In genomic region chr1:38852780-38853179, GRCh38 we compare ENCODE assay signal across 21 cellular contexts. TPM values are rescaled to one million over a fixed set of nuclear protein-coding genes. Genes with fewer than 3 reads are reported as not detected.
DNase-seq lines count a peak whose midpoint lies in the region; ATAC-seq and TF ChIP-seq lines count a peak whose summit lies in the region.
"Had no signal": no experiment of that assay in that cellular context is flagged by ENCODE, and none has a peak within 500 bp of the region (broad histone marks: within the 10 kb centered on the region; RNA-seq: fewer than 3 reads in every experiment).

No MANE protein-coding gene starts in this region.

- 90 to 91% methylated on average over 4 of the region's 4 CpGs for WGBS in heart right ventricle, 2 donors

- H3K4me3 ChIP-seq in GM12865 (ENCODE audit: low read depth, low read length): no peak overlapping the region
- H3K4me3 ChIP-seq in heart right ventricle: no peak overlapping the region
- H3K4me3 ChIP-seq: BLaER1 treated with 17β-estradiol and CSF1 and Interleukin-3, amounts not matched to agents 10 nM and 100 nM; spleen; upper lobe of right lung had no signal

- intact Hi-C loops in heart right ventricle (cut with DNase I): loop anchor here in 1 of 10 donors (10.0 kb wide), 1 partner anchor 232 kb away; no protein-coding TSS in a partner anchor
- intact Hi-C loops in CD14-positive monocyte (cut with micrococcal nuclease): no loop called here

- peaks cover 19 to 25% of the 10 kb centered on the region in 2 donors for H3K4me1 Mint-ChIP-seq in effector memory CD8-positive, alpha-beta T cell (ENCODE audit: low read depth in 2 of 2)
- H3K4me1 Mint-ChIP-seq in CD14-positive monocyte: peaks cover 25% of the 10 kb centered on the region

- peak; percentile 22 for DNase-seq in activated CD4-positive, alpha-beta T cell treated with anti-CD3 and anti-CD28 coated beads for 48 hours
- no peak for DNase-seq in activated CD4-positive, alpha-beta T cell treated with anti-CD3 and anti-CD28 coated beads, Interleukin-2, amount 50 U/mL, for 4 hours
- DNase-seq in GM12865 (ENCODE audit: low read depth): peak; percentile 81
- no peak for DNase-seq in effector memory CD8-positive, alpha-beta T cell
- no peak for DNase-seq in heart right ventricle
- no peak for DNase-seq in CD14-positive monocyte (ENCODE audit: low spot score)
- DNase-seq: activated CD4-positive, CD25-positive, alpha-beta regulatory T cell treated with anti-CD3 and anti-CD28 coated beads, Interleukin-2, amount 50 U/mL, for 72 hours; aorta; GF-D8; HFFc6; NCI-H187; NCI-H524; spleen; stimulated activated naive CD4-positive, alpha-beta T cell treated with Interleukin-2 at 50 U/mL for 16 hours; upper lobe of right lung had no signal

- no peaks in the 10 kb centered on the region for H3K27me3 Mint-ChIP-seq in effector memory CD8-positive, alpha-beta T cell
- peaks cover 0 to 2% (median 0%) of the 10 kb centered on the region in 3 donors for H3K27me3 Mint-ChIP-seq in CD14-positive monocyte (ENCODE audit: low read depth in 3 of 3)

- no peaks in the 10 kb centered on the region for H3K9me3 ChIP-seq in heart right ventricle
- H3K9me3 ChIP-seq: BLaER1 treated with 17β-estradiol and CSF1 and Interleukin-3, amounts not matched to agents 10 nM and 100 nM; spleen; upper lobe of right lung had no signal

- peaks cover 60% of the 10 kb centered on the region for H3K36me3 Mint-ChIP-seq in effector memory CD8-positive, alpha-beta T cell (ENCODE audit: insufficient read depth)
- H3K36me3 Mint-ChIP-seq in CD14-positive monocyte: peaks cover 43 to 65% of the 10 kb centered on the region in 2 donors

- H3K4me1 ChIP-seq in heart right ventricle: peaks cover 0 to 35% (median 17%) of the 10 kb centered on the region in 9 donors

- H3K4me3 Mint-ChIP-seq in effector memory CD8-positive, alpha-beta T cell: no peak overlapping the region
- no peak overlapping the region for H3K4me3 Mint-ChIP-seq in CD14-positive monocyte
- H3K4me3 Mint-ChIP-seq: HFFc6 had no signal

- peaks cover 0 to 93% (median 20%) of the 10 kb centered on the region in 9 donors for H3K36me3 ChIP-seq in heart right ventricle

- no peaks in the 10 kb centered on the region for H3K27me3 ChIP-seq in heart right ventricle
- H3K27me3 ChIP-seq: BLaER1 treated with 17β-estradiol and CSF1 and Interleukin-3, amounts not matched to agents 10 nM and 100 nM; spleen; upper lobe of right lung had no signal

- no peaks in the 10 kb centered on the region for H3K9me3 Mint-ChIP-seq in effector memory CD8-positive, alpha-beta T cell
- H3K9me3 Mint-ChIP-seq in CD14-positive monocyte: no peaks in the 10 kb centered on the region
- H3K9me3 Mint-ChIP-seq: HFFc6 had no signal

- ATAC-seq in HG02884 (IDR thresholded peaks at IDR 0.05; ENCODE audit: unreplicated experiment) (peak; percentile 59), heart right ventricle (no peak), HG03439 (IDR thresholded peaks at IDR 0.05; ENCODE audit: unreplicated experiment) (no peak)
- no peak for ATAC-seq in effector memory CD8-positive, alpha-beta T cell (replicated peaks)
- ATAC-seq: upper lobe of right lung had no signal

- TF ChIP-seq CTCF in GM12865 (IDR thresholded peaks at IDR 0.05; ENCODE audit: insufficient read depth, low read depth, low read length, missing control alignments): no peak
- no peak for TF ChIP-seq CTCF in heart right ventricle (IDR thresholded peaks at IDR 0.05)
- no peak for TF ChIP-seq CTCF in CD14-positive monocyte (IDR thresholded peaks at IDR 0.05)

- H3K27ac ChIP-seq in heart right ventricle: no peak overlapping the region
- H3K27ac ChIP-seq: BLaER1 treated with 17β-estradiol and CSF1 and Interleukin-3, amounts not matched to agents 10 nM and 100 nM; spleen; upper lobe of right lung had no signal

- peak overlapping the region; percentile 32 to 59 for H3K27ac Mint-ChIP-seq in effector memory CD8-positive, alpha-beta T cell
- peak overlapping the region in 1 of 7 donors; percentile 3 for H3K27ac Mint-ChIP-seq in CD14-positive monocyte
- H3K27ac Mint-ChIP-seq: HFFc6 had no signal

RNA-seq across cellular contexts. Expression of gene RRAGC, which starts 6.8 kb away (rescaled TPM):
- total RNA-seq in heart right ventricle: 10 to 100 TPM; 20.3 to 32.3 (median 23.2) TPM
- polyA plus RNA-seq in heart right ventricle (10 to 100 TPM in 1 of 2 donors, 1 to 10 TPM in 1; 6.9 to 16.6 TPM), CD14-positive monocyte (1 to 10 TPM; 6.6 to 8.0 TPM)

RNA-seq across cellular contexts. Expression of gene MYCBP, which starts 20.4 kb away (rescaled TPM):
- 10 to 100 TPM in 2 of 10 donors, 1 to 10 TPM in 8; 5.4 to 22.8 (median 8.2) TPM for total RNA-seq in heart right ventricle
- 1 to 10 TPM; 3.9 to 8.8 TPM for polyA plus RNA-seq in heart right ventricle
- 10 to 100 TPM; 77.2 to 92.3 TPM for polyA plus RNA-seq in CD14-positive monocyte

RNA-seq across cellular contexts. Expression of gene GJA9, which starts 28.6 kb away (rescaled TPM):
- total RNA-seq in heart right ventricle: not detected
- polyA plus RNA-seq in heart right ventricle (not detected), CD14-positive monocyte (not detected)
- total RNA-seq: aorta; chondrocyte; HFFc6; OCI-LY7; spleen; T-helper 2 cell treated with Interferon-gamma antibody and Interleukin-4, amounts not matched to agents 100 ng/mL and 5 ng/mL, for 36 hours; upper lobe of right lung had no signal
- polyA plus RNA-seq: aorta had no signal

Comparison
In these comparisons a context has a peak if more than half of its experiments do, and no peak if none do; other contexts are left out.
1. DNase-seq: peak in activated CD4-positive, alpha-beta T cell treated with anti-CD3 and anti-CD28 coated beads for 48 hours (single experiment) and GM12865 (single experiment); none in activated CD4-positive, alpha-beta T cell treated with anti-CD3 and anti-CD28 coated beads, Interleukin-2, amount 50 U/mL, for 4 hours (0 of 2), effector memory CD8-positive, alpha-beta T cell (0 of 3), heart right ventricle (0 of 2) and CD14-positive monocyte (single experiment).
2. RNA of gene MYCBP, which starts 20.4 kb away (polyA plus RNA-seq): 77.2 to 92.3 TPM in CD14-positive monocyte; 3.9 to 8.8 TPM in heart right ventricle; every median in the first group is over 4 times any median in the second.